21 cellular contexts compared by ENCODE assay signal in genomic region chr17:21183468-21183867, GRCh38.
"Had no signal": no experiment of that assay in that cellular context is flagged by ENCODE, and none has a peak within 500 bp of the region (broad histone marks: within the 10 kb centered on the region; RNA-seq: fewer than 3 reads in every experiment).

No MANE protein-coding gene starts in this region.

- H3K27me3 ChIP-seq: ovary, sigmoid colon, suprapubic skin, transverse colon had no signal

- H3K4me1 Mint-ChIP-seq: activated CD4-positive, alpha-beta T cell treated with anti-CD3 and anti-CD28 coated beads for 36 hours; immature natural killer cell had no signal

- H3K4me1 ChIP-seq: sigmoid colon, suprapubic skin, transverse colon had no signal

- H3K36me3 ChIP-seq: ovary had no signal

- H3K27ac Mint-ChIP-seq: activated CD4-positive, alpha-beta T cell treated with anti-CD3 and anti-CD28 coated beads for 36 hours; activated naive CD8-positive, alpha-beta T cell treated with anti-CD3 and anti-CD28 coated beads, Interleukin-2, amount 10 ng/mL, durations not matched to agents 7 days and 5 days; activated T-helper 1 cell treated with anti-CD3 and anti-CD28 coated beads, Interleukin-12 subunit alpha, Interleukin-12 subunit beta, Interleukin-2, Interleukin-4 antibody, amounts not matched to agents 30 ng/mL and 10 ng/mL and 1 ng/mL, durations not matched to agents 14 hours and 24 hours and 36 hours; immature natural killer cell; WTC11 had no signal

- H3K4me3 Mint-ChIP-seq: activated CD4-positive, alpha-beta T cell treated with anti-CD3 and anti-CD28 coated beads for 36 hours; activated naive CD8-positive, alpha-beta T cell treated with anti-CD3 and anti-CD28 coated beads, Interleukin-2, amount 10 ng/mL, durations not matched to agents 7 days and 5 days; activated T-helper 1 cell treated with anti-CD3 and anti-CD28 coated beads, Interleukin-12 subunit alpha, Interleukin-12 subunit beta, Interleukin-2, Interleukin-4 antibody, amounts not matched to agents 30 ng/mL and 10 ng/mL and 1 ng/mL, durations not matched to agents 14 hours and 24 hours and 36 hours; immature natural killer cell; naive thymus-derived CD8-positive, alpha-beta T cell; WTC11 had no signal

- H3K9me3 Mint-ChIP-seq: activated naive CD8-positive, alpha-beta T cell treated with anti-CD3 and anti-CD28 coated beads, Interleukin-2, amount 10 ng/mL, durations not matched to agents 7 days and 5 days; activated T-helper 1 cell treated with anti-CD3 and anti-CD28 coated beads, Interleukin-12 subunit alpha, Interleukin-12 subunit beta, Interleukin-2, Interleukin-4 antibody, amounts not matched to agents 30 ng/mL and 10 ng/mL and 1 ng/mL, durations not matched to agents 14 hours and 24 hours and 36 hours; immature natural killer cell; naive thymus-derived CD8-positive, alpha-beta T cell; WTC11 had no signal

- DNase-seq: activated CD4-positive, alpha-beta T cell treated with anti-CD3 and anti-CD28 coated beads for 36 hours; activated CD4-positive, alpha-beta T cell treated with anti-CD3 and anti-CD28 coated beads, Interleukin-2, amount 50 U/mL, for 48 hours; activated naive CD4-positive, alpha-beta T cell; activated naive CD8-positive, alpha-beta T cell treated with anti-CD3 and anti-CD28 coated beads, Interleukin-2, amount 10 ng/mL, durations not matched to agents 7 days and 5 days; activated T-cell treated with anti-CD3 and anti-CD28 coated beads for 4 hours; amygdala; caudate nucleus; head of caudate nucleus; immature natural killer cell; kidney glomerular epithelial cell; mesenchymal stem cell; naive thymus-derived CD8-positive, alpha-beta T cell; ovary; sigmoid colon; stimulated activated CD8-positive, alpha-beta memory T cell treated with anti-CD3 and anti-CD28 coated beads, Interleukin-4, amount 100 ng/mL, for 48 hours; stimulated activated naive CD4-positive, alpha-beta T cell treated with Interleukin-2 at 50 U/mL for 16 hours; transverse colon had no signal

- H3K9me3 ChIP-seq: ovary, sigmoid colon, suprapubic skin, transverse colon had no signal

- H3K4me3 ChIP-seq: ovary, sigmoid colon, suprapubic skin, transverse colon had no signal

- ATAC-seq: activated CD4-positive, alpha-beta T cell treated with anti-CD3 and anti-CD28 coated beads for 36 hours; naive thymus-derived CD8-positive, alpha-beta T cell; WTC11 had no signal

- H3K27me3 Mint-ChIP-seq: activated CD4-positive, alpha-beta T cell treated with anti-CD3 and anti-CD28 coated beads for 36 hours; activated naive CD8-positive, alpha-beta T cell treated with anti-CD3 and anti-CD28 coated beads, Interleukin-2, amount 10 ng/mL, durations not matched to agents 7 days and 5 days; naive thymus-derived CD8-positive, alpha-beta T cell had no signal

- FAIRE-seq: endometrium had no signal

- H3K27ac ChIP-seq: ovary, sigmoid colon, suprapubic skin, transverse colon had no signal
